8 cellular contexts compared by ENCODE assay signal in genomic region chr4:2937146-2937857, GRCh38. TPM values are rescaled to one million over a fixed set of nuclear protein-coding genes. Genes with fewer than 3 reads are reported as not detected.
DNase-seq lines count a peak whose midpoint lies in the region; ATAC-seq and TF ChIP-seq lines count a peak whose summit lies in the region.

No MANE protein-coding gene starts in this region.

- ATAC-seq in RWPE2 (ENCODE audit: low read depth) (peak; percentile 59), GM19467 (IDR thresholded peaks at IDR 0.05; ENCODE audit: unreplicated experiment) (no peak)
- ATAC-seq in stimulated activated naive CD8-positive, alpha-beta T cell treated with anti-CD3 and anti-CD28 coated beads, Interleukin-15, Interleukin-2, amounts not matched to agents 100 U/mL and 50 U/mL, for 24 hours = no peak

- H3K36me3 ChIP-seq in RWPE2 (ENCODE audit: low read depth) = peaks cover 55% of the 10 kb centered on the region
- H3K36me3 ChIP-seq in esophagus (ENCODE audit: control insufficient read depth in 2 of 2, insufficient read depth in 2 of 2, low read length in 1 of 2) = peaks cover 15 to 39% of the 10 kb centered on the region in 2 donors

- H3K9me3 ChIP-seq in RWPE2 (ENCODE audit: severe bottlenecking) = no peaks in the 10 kb centered on the region
- no peaks in the 10 kb centered on the region for H3K9me3 ChIP-seq in esophagus (ENCODE audit: control insufficient read depth in 2 of 2, insufficient read depth in 1 of 2, low read depth in 1 of 2, low read length in 1 of 2)

- H3K4me3 ChIP-seq in RWPE2 (ENCODE audit: severe bottlenecking) = no peak overlapping the region
- peak overlapping the region in 1 of 2 donors; percentile 13 for H3K4me3 ChIP-seq in esophagus (ENCODE audit: low read depth in 1 of 2, low read length in 2 of 2)

- peaks cover 20% of the 10 kb centered on the region for H3K4me1 ChIP-seq in RWPE2 (ENCODE audit: insufficient read depth, poor library complexity, severe bottlenecking)
- H3K4me1 ChIP-seq in esophagus (ENCODE audit: control insufficient read depth in 2 of 2, insufficient read depth in 2 of 2, low read length in 1 of 2) = peaks cover 0 to 24% of the 10 kb centered on the region in 2 donors

- no peaks in the 10 kb centered on the region for H3K27me3 ChIP-seq in RWPE2 (ENCODE audit: insufficient read depth, poor library complexity, severe bottlenecking)
- no peaks in the 10 kb centered on the region for H3K27me3 ChIP-seq in esophagus (ENCODE audit: control insufficient read depth in 1 of 2, insufficient read depth in 2 of 2, low read length in 2 of 2)

- DNase-seq in NCI-H510A (lab: John Stamatoyannopoulos, UW) = peak; percentile 42
- no peak for DNase-seq in NCI-H510A treated with DMSO at 0.1 percent for 48 hours (lab: John Stamatoyannopoulos, UW)
- peak; percentile 97 for DNase-seq in RWPE2 (ENCODE audit: low spot score)
- DNase-seq in stimulated activated naive CD8-positive, alpha-beta T cell treated with anti-CD3 and anti-CD28 coated beads, Interleukin-15, Interleukin-2, amounts not matched to agents 100 U/mL and 50 U/mL, for 24 hours = peak; percentile 39
- no peak for DNase-seq in NCI-H1092 (lab: John Stamatoyannopoulos, UW)
- no peak for DNase-seq in GOT3 (lab: John Stamatoyannopoulos, UW)

- TF ChIP-seq CTCF in RWPE2 (IDR thresholded peaks at IDR 0.05; ENCODE audit: poor library complexity, severe bottlenecking) = no peak

- 43% methylated on average over 23 of the region's 23 CpGs for WGBS in esophagus, 2 donors

- peak overlapping the region; percentile 96 for H3K27ac ChIP-seq in RWPE2 (ENCODE audit: poor library complexity, severe bottlenecking)
- H3K27ac ChIP-seq in esophagus (ENCODE audit: low read depth in 2 of 2, low read length in 1 of 2) = peak overlapping the region; percentile 65 to 76

RNA-seq across cellular contexts. Expression of gene NOP14, which starts 25.9 kb away (rescaled TPM):
- polyA plus RNA-seq in esophagus = 10 to 100 TPM; 11.9 to 15.1 TPM

RNA-seq across cellular contexts. Expression of gene GRK4, which starts 26.1 kb away (rescaled TPM):
- 1 to 10 TPM; 1.2 to 1.7 TPM for polyA plus RNA-seq in esophagus

Comparison
In these comparisons a context has a peak if more than half of its experiments do, and no peak if none do; other contexts are left out.
1. DNase-seq: peak in NCI-H510A (single experiment), RWPE2 (single experiment) and stimulated activated naive CD8-positive, alpha-beta T cell treated with anti-CD3 and anti-CD28 coated beads, Interleukin-15, Interleukin-2, amounts not matched to agents 100 U/mL and 50 U/mL, for 24 hours (single experiment); none in NCI-H510A treated with DMSO at 0.1 percent for 48 hours (single experiment), NCI-H1092 (single experiment) and GOT3 (single experiment).